In genomic region chr16:78489631-78490030, GRCh38 we compare ENCODE assay signal across 24 cellular contexts.
"Had no signal": no experiment of that assay in that cellular context is flagged by ENCODE, and none has a peak within 500 bp of the region (broad histone marks: within the 10 kb centered on the region; RNA-seq: fewer than 3 reads in every experiment).

No MANE protein-coding gene starts in this region.

- H3K27me3 ChIP-seq: left lung, pancreas, right atrium auricular region, right lobe of liver, stomach, testis, thyroid gland, transverse colon, upper lobe of right lung had no signal

- ATAC-seq: left colon; left lung; lower lobe of right lung; naive thymus-derived CD8-positive, alpha-beta T cell; pancreas; right lobe of liver; stimulated activated naive B cell treated with anti-CD40 and anti-IgM and Interleukin-4, amounts not matched to agents 10 μg/mL and 1 μg/mL and 100 μg/mL, for 72 hours; stimulated activated naive CD8-positive, alpha-beta T cell treated with anti-CD3 and anti-CD28 coated beads, Interleukin-15, Interleukin-2, amounts not matched to agents 100 U/mL and 50 U/mL, for 24 hours; upper lobe of right lung had no signal

- H3K27ac ChIP-seq: left lung, lower lobe of right lung, pancreas, right atrium auricular region, right lobe of liver, stomach, testis, thyroid gland, transverse colon, upper lobe of right lung had no signal

- H3K4me1 ChIP-seq: left lung, lower lobe of right lung, pancreas, right atrium auricular region, right lobe of liver, stomach, testis, thyroid gland, transverse colon, upper lobe of right lung had no signal

- H3K9me3 Mint-ChIP-seq: immature natural killer cell; nephron; stimulated activated naive B cell treated with anti-CD40 and anti-IgM and Interleukin-4, amounts not matched to agents 10 μg/mL and 1 μg/mL and 100 μg/mL, for 72 hours had no signal

- DNase-seq: immature natural killer cell; kidney; left colon; left lung; lower lobe of right lung; mammary epithelial cell; mesenchymal stem cell; naive thymus-derived CD8-positive, alpha-beta T cell; pancreas; right lobe of liver; stimulated activated CD4-positive, alpha-beta T cell treated with anti-CD3 and anti-CD28 coated beads, Interleukin-12 subunit alpha, Interleukin-12 subunit beta, amount 100 ng/mL, for 4 hours; stimulated activated CD4-positive, alpha-beta T cell treated with anti-CD3 and anti-CD28 coated beads, Interleukin-15, amount 100 ng/mL, for 24 hours; stimulated activated CD4-positive, alpha-beta T cell treated with anti-CD3 and anti-CD28 coated beads, Interleukin-2, amount 100 ng/mL, for 24 hours; stimulated activated CD4-positive, alpha-beta T cell treated with anti-CD3 and anti-CD28 coated beads, Interleukin-4, amount 100 ng/mL, for 1 hour; stimulated activated naive B cell treated with anti-CD40 and anti-IgM and Interleukin-4, amounts not matched to agents 10 μg/mL and 1 μg/mL and 100 μg/mL, for 72 hours; stimulated activated naive CD8-positive, alpha-beta T cell treated with anti-CD3 and anti-CD28 coated beads, Interleukin-15, Interleukin-2, amounts not matched to agents 100 U/mL and 50 U/mL, for 24 hours; stomach; testis; thyroid gland; transverse colon; upper lobe of right lung had no signal

- H3K27me3 Mint-ChIP-seq: naive thymus-derived CD8-positive, alpha-beta T cell; stimulated activated naive B cell treated with anti-CD40 and anti-IgM and Interleukin-4, amounts not matched to agents 10 μg/mL and 1 μg/mL and 100 μg/mL, for 72 hours had no signal

- H3K36me3 Mint-ChIP-seq: immature natural killer cell; naive thymus-derived CD8-positive, alpha-beta T cell; stimulated activated naive B cell treated with anti-CD40 and anti-IgM and Interleukin-4, amounts not matched to agents 10 μg/mL and 1 μg/mL and 100 μg/mL, for 72 hours had no signal

- H3K36me3 ChIP-seq: left lung, lower lobe of right lung, pancreas, right atrium auricular region, right lobe of liver, stomach, thyroid gland, transverse colon, upper lobe of right lung had no signal

- H3K4me3 ChIP-seq: left lung, lower lobe of right lung, pancreas, right atrium auricular region, right lobe of liver, smooth muscle cell, stomach, testis, thyroid gland, transverse colon, upper lobe of right lung had no signal

- H3K9me3 ChIP-seq: left lung, lower lobe of right lung, pancreas, right atrium auricular region, right lobe of liver, stomach, testis, thyroid gland, transverse colon, upper lobe of right lung had no signal

- H3K4me2 ChIP-seq: smooth muscle cell had no signal

- H3K27ac Mint-ChIP-seq: immature natural killer cell; naive thymus-derived CD8-positive, alpha-beta T cell; nephron; stimulated activated naive B cell treated with anti-CD40 and anti-IgM and Interleukin-4, amounts not matched to agents 10 μg/mL and 1 μg/mL and 100 μg/mL, for 72 hours had no signal

- H3K4me1 Mint-ChIP-seq: immature natural killer cell; naive thymus-derived CD8-positive, alpha-beta T cell; stimulated activated naive B cell treated with anti-CD40 and anti-IgM and Interleukin-4, amounts not matched to agents 10 μg/mL and 1 μg/mL and 100 μg/mL, for 72 hours had no signal

- H3K4me3 Mint-ChIP-seq: immature natural killer cell; naive thymus-derived CD8-positive, alpha-beta T cell; nephron; stimulated activated naive B cell treated with anti-CD40 and anti-IgM and Interleukin-4, amounts not matched to agents 10 μg/mL and 1 μg/mL and 100 μg/mL, for 72 hours had no signal
